Comparison of ENCODE assay signal across 13 cellular contexts in the genomic region with DNA sequence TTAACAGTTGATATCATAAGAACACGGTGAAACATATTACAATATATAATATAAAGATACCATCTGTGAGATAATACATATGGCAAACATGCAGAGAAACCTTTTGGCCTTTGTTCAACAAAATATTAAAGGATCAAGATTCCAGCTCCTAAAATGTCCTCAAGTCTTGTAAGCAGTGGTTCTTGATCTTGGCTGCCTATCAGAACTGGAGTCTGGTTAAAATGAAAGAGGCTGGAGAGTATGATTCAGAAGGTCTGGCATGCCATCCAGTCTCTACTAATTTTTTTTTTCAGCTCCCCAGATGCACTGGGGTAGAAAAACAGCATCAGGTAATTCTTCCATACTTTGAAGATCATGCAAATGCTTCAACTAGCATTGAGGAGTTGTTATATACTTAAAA.
DNase-seq lines count a peak whose midpoint lies in the region; ATAC-seq and TF ChIP-seq lines count a peak whose summit lies in the region.
"Had no signal": no experiment of that assay in that cellular context is flagged by ENCODE, and none has a peak within 500 bp of the region (broad histone marks: within the 10 kb centered on the region; RNA-seq: fewer than 3 reads in every experiment).

No MANE protein-coding gene starts in this region.

- H3K4me1 Mint-ChIP-seq in activated CD4-positive, alpha-beta memory T cell treated with anti-CD3 and anti-CD28 coated beads for 36 hours (ENCODE audit: low read depth), result peaks cover 33% of the 10 kb centered on the region
- H3K4me1 Mint-ChIP-seq in activated CD4-positive, alpha-beta memory T cell treated with anti-CD3 and anti-CD28 coated beads, Interleukin-2, amount 10 ng/mL, durations not matched to agents 7 days and 5 days, result peaks cover 24% of the 10 kb centered on the region
- H3K4me1 Mint-ChIP-seq in activated naive CD8-positive, alpha-beta T cell treated with anti-CD3 and anti-CD28 coated beads, Interleukin-2, amount 50 U/mL, for 24 hours, result peaks cover 36% of the 10 kb centered on the region

- H3K9me3 ChIP-seq in gastroesophageal sphincter, result no peaks in the 10 kb centered on the region
- no peaks in the 10 kb centered on the region for H3K9me3 ChIP-seq in stomach smooth muscle (ENCODE audit: control insufficient read depth in 2 of 2, low read length in 2 of 2)
- H3K9me3 ChIP-seq: A549 had no signal

- no peak for ATAC-seq in activated naive CD8-positive, alpha-beta T cell treated with anti-CD3 and anti-CD28 coated beads, Interleukin-2, amount 50 U/mL, for 24 hours
- ATAC-seq in gastroesophageal sphincter, result peak; percentile 52
- no peak for ATAC-seq in HG02973 (IDR thresholded peaks at IDR 0.05; ENCODE audit: unreplicated experiment)
- ATAC-seq: A549 had no signal

- H3K4me3 ChIP-seq in gastroesophageal sphincter (no peak overlapping the region), stomach smooth muscle (ENCODE audit: low read length in 2 of 2) (no peak overlapping the region)
- H3K4me3 ChIP-seq: A549 had no signal

- DNase-seq in activated CD4-positive, alpha-beta memory T cell treated with anti-CD3 and anti-CD28 coated beads for 36 hours, result no peak
- DNase-seq in activated CD4-positive, alpha-beta memory T cell treated with anti-CD3 and anti-CD28 coated beads, Interleukin-2, amount 10 ng/mL, durations not matched to agents 7 days and 5 days, result no peak
- DNase-seq in activated naive CD8-positive, alpha-beta T cell treated with anti-CD3 and anti-CD28 coated beads, Interleukin-2, amount 50 U/mL, for 24 hours, result no peak
- no peak for DNase-seq in NCI-H2107 (lab: John Stamatoyannopoulos, UW)
- DNase-seq in midbrain (lab: John Stamatoyannopoulos, UW), result no peak
- DNase-seq: activated naive CD4-positive, alpha-beta T cell treated with anti-CD3 and anti-CD28 coated beads, Interleukin-2, amount 50 U/mL, for 16 hours; NCI-H1417 had no signal

- no peak for TF ChIP-seq POLR2A in gastroesophageal sphincter (IDR thresholded peaks at IDR 0.05)

- peaks cover 0 to 32% of the 10 kb centered on the region in 2 donors for H3K36me3 ChIP-seq in gastroesophageal sphincter
- H3K36me3 ChIP-seq in stomach smooth muscle (ENCODE audit: control insufficient read depth in 2 of 2, insufficient read depth in 2 of 2, low read length in 2 of 2), result peaks cover 38 to 58% of the 10 kb centered on the region in 2 donors

- H3K27me3 ChIP-seq in gastroesophageal sphincter (no peaks in the 10 kb centered on the region), stomach smooth muscle (ENCODE audit: control insufficient read depth in 1 of 2, insufficient read depth in 2 of 2, low read length in 2 of 2) (no peaks in the 10 kb centered on the region)

- H3K27ac Mint-ChIP-seq in activated CD4-positive, alpha-beta memory T cell treated with anti-CD3 and anti-CD28 coated beads for 36 hours, result peak overlapping the region; percentile 72
- H3K27ac Mint-ChIP-seq in activated CD4-positive, alpha-beta memory T cell treated with anti-CD3 and anti-CD28 coated beads, Interleukin-2, amount 10 ng/mL, durations not matched to agents 7 days and 5 days, result no peak overlapping the region
- H3K27ac Mint-ChIP-seq in activated naive CD8-positive, alpha-beta T cell treated with anti-CD3 and anti-CD28 coated beads, Interleukin-2, amount 50 U/mL, for 24 hours, result peak overlapping the region; percentile 95

- TF ChIP-seq EP300 in gastroesophageal sphincter (IDR thresholded peaks at IDR 0.05), result no peak

- H3K27me3 Mint-ChIP-seq in activated CD4-positive, alpha-beta memory T cell treated with anti-CD3 and anti-CD28 coated beads for 36 hours, result no peaks in the 10 kb centered on the region
- H3K27me3 Mint-ChIP-seq in activated CD4-positive, alpha-beta memory T cell treated with anti-CD3 and anti-CD28 coated beads, Interleukin-2, amount 10 ng/mL, durations not matched to agents 7 days and 5 days, result peaks cover 15% of the 10 kb centered on the region
- H3K27me3 Mint-ChIP-seq in activated naive CD8-positive, alpha-beta T cell treated with anti-CD3 and anti-CD28 coated beads, Interleukin-2, amount 50 U/mL, for 24 hours, result peaks cover 3% of the 10 kb centered on the region

- CTCF ChIA-PET in activated CD4-positive, alpha-beta memory T cell treated with anti-CD3 and anti-CD28 coated beads for 36 hours (lab: Charles Lee), result interaction anchor here (0.7 to 2.3 kb wide), 4 partner anchors 20 to 353 kb away, joined by 3 to 5 read pairs (median 4); partner anchors contain the start of gene TEX48
- CTCF ChIA-PET in activated CD4-positive, alpha-beta memory T cell treated with anti-CD3 and anti-CD28 coated beads, Interleukin-2, amount 10 ng/mL, durations not matched to agents 7 days and 5 days (lab: Charles Lee), result no interaction called here

- no peak overlapping the region for H3K4me3 Mint-ChIP-seq in activated CD4-positive, alpha-beta memory T cell treated with anti-CD3 and anti-CD28 coated beads for 36 hours
- H3K4me3 Mint-ChIP-seq in activated CD4-positive, alpha-beta memory T cell treated with anti-CD3 and anti-CD28 coated beads, Interleukin-2, amount 10 ng/mL, durations not matched to agents 7 days and 5 days, result no peak overlapping the region
- no peak overlapping the region for H3K4me3 Mint-ChIP-seq in activated naive CD8-positive, alpha-beta T cell treated with anti-CD3 and anti-CD28 coated beads, Interleukin-2, amount 50 U/mL, for 24 hours

- WGBS in gastroesophageal sphincter (ENCODE audit: low coverage in 1 of 2), 2 donors, result 50% methylated on average over 1 of the region's 1 CpG

- POLR2A ChIA-PET in activated CD4-positive, alpha-beta memory T cell treated with anti-CD3 and anti-CD28 coated beads for 36 hours (lab: Charles Lee), result interaction anchor here (1.1 kb wide), 1 partner anchor 343 kb away, joined by 6 read pairs; no protein-coding TSS in a partner anchor
- POLR2A ChIA-PET in activated CD4-positive, alpha-beta memory T cell treated with anti-CD3 and anti-CD28 coated beads, Interleukin-2, amount 10 ng/mL, durations not matched to agents 7 days and 5 days (lab: Charles Lee), result no interaction called here

- peak overlapping the region; percentile 62 to 75 (median 71) for H3K27ac ChIP-seq in gastroesophageal sphincter
- peak overlapping the region; percentile 88 for H3K27ac ChIP-seq in stomach smooth muscle (ENCODE audit: low read length)
- H3K27ac ChIP-seq: HL-60, VCaP had no signal

- TF ChIP-seq CTCF in gastroesophageal sphincter (IDR thresholded peaks at IDR 0.05), result no peak

- no peaks in the 10 kb centered on the region for H3K9me3 Mint-ChIP-seq in activated CD4-positive, alpha-beta memory T cell treated with anti-CD3 and anti-CD28 coated beads for 36 hours
- no peaks in the 10 kb centered on the region for H3K9me3 Mint-ChIP-seq in activated CD4-positive, alpha-beta memory T cell treated with anti-CD3 and anti-CD28 coated beads, Interleukin-2, amount 10 ng/mL, durations not matched to agents 7 days and 5 days
- H3K9me3 Mint-ChIP-seq in activated naive CD8-positive, alpha-beta T cell treated with anti-CD3 and anti-CD28 coated beads, Interleukin-2, amount 50 U/mL, for 24 hours, result no peaks in the 10 kb centered on the region

- no peaks in the 10 kb centered on the region for H3K36me3 Mint-ChIP-seq in activated CD4-positive, alpha-beta memory T cell treated with anti-CD3 and anti-CD28 coated beads for 36 hours
- H3K36me3 Mint-ChIP-seq in activated CD4-positive, alpha-beta memory T cell treated with anti-CD3 and anti-CD28 coated beads, Interleukin-2, amount 10 ng/mL, durations not matched to agents 7 days and 5 days (ENCODE audit: low read depth), result peaks cover 3% of the 10 kb centered on the region
- no peaks in the 10 kb centered on the region for H3K36me3 Mint-ChIP-seq in activated naive CD8-positive, alpha-beta T cell treated with anti-CD3 and anti-CD28 coated beads, Interleukin-2, amount 50 U/mL, for 24 hours (ENCODE audit: low read depth)

- intact Hi-C loops in activated CD4-positive, alpha-beta memory T cell treated with anti-CD3 and anti-CD28 coated beads for 36 hours (cut with micrococcal nuclease), result no loop called here

- H3K4me1 ChIP-seq in gastroesophageal sphincter (peaks cover 8 to 49% (median 11%) of the 10 kb centered on the region in 3 donors), stomach smooth muscle (ENCODE audit: control insufficient read depth, insufficient read depth, low read length) (peaks cover 50% of the 10 kb centered on the region)

- peak overlapping the region; percentile 0 to 46 for H3K9ac ChIP-seq in stomach smooth muscle (ENCODE audit: low read length in 2 of 2)
